11 cellular contexts compared by ENCODE assay signal in genomic region chr5:179275941-179276837, GRCh38.
DNase-seq lines count a peak whose midpoint lies in the region; ATAC-seq, FAIRE-seq and TF ChIP-seq lines count a peak whose summit lies in the region.
"Had no signal": no experiment of that assay in that cellular context is flagged by ENCODE, and none has a peak within 500 bp of the region (broad histone marks: within the 10 kb centered on the region; RNA-seq: fewer than 3 reads in every experiment).

No MANE protein-coding gene starts in this region.

- H3K27me3 ChIP-seq in astrocyte (ENCODE audit: insufficient read depth, low read length) = no peaks in the 10 kb centered on the region

- peak overlapping the region; percentile 62 for H3K4me2 ChIP-seq in astrocyte (ENCODE audit: low read length)

- peak; percentile 100 for DNase-seq in EH (ENCODE audit: low read depth)
- peak; percentile 95 for DNase-seq in astrocyte (ENCODE audit: low read depth)
- DNase-seq in iPS-NIHi7 (ENCODE audit: extremely low spot score) = peak; percentile 46
- DNase-seq in sciatic nerve (ENCODE audit: low spot score) = peak; percentile 89
- DNase-seq in GM13976 (ENCODE audit: low spot score) = no peak
- no peak for DNase-seq in GF-D8 (lab: John Stamatoyannopoulos, UW)
- DNase-seq: activated CD4-positive, alpha-beta T cell treated with anti-CD3 and anti-CD28 coated beads for 48 hours; Caco-2; stimulated activated naive CD8-positive, alpha-beta T cell treated with anti-CD3 and anti-CD28 coated beads, Interleukin-15, Interleukin-2, amounts not matched to agents 100 U/mL and 50 U/mL, for 24 hours had no signal

- no peak overlapping the region for H3K4me3 Mint-ChIP-seq in astrocyte (ENCODE audit: unreplicated experiment)

- peak overlapping the region; percentile 85 for H3K27ac ChIP-seq in astrocyte (ENCODE audit: low read depth, low read length)

- H3K9me3 ChIP-seq in astrocyte (ENCODE audit: insufficient read depth, low read depth, low read length) = no peaks in the 10 kb centered on the region
- H3K9me3 ChIP-seq: Caco-2 had no signal

- H3K4me1 ChIP-seq in astrocyte (ENCODE audit: insufficient read depth, low read length) = peaks cover 20% of the 10 kb centered on the region
- H3K4me1 ChIP-seq: Caco-2 had no signal

- FAIRE-seq in astrocyte (lab: Jason Lieb, UNC) = peak; percentile 60

- in situ Hi-C loops in GM13976 (cut with MboI; ENCODE audit: low sequenced_read_pairs, unreplicated experiment) = no loop called here

- intact Hi-C loops in sciatic nerve (cut with DNase I) = no loop called here

- no peaks in the 10 kb centered on the region for H3K36me3 ChIP-seq in astrocyte (ENCODE audit: insufficient read depth, low read length)

- H4K20me1 ChIP-seq in astrocyte (ENCODE audit: insufficient read depth, low read length) = no peaks in the 10 kb centered on the region

- H3K36me3 Mint-ChIP-seq in astrocyte (ENCODE audit: low read depth, unreplicated experiment) = no peaks in the 10 kb centered on the region

- TF ChIP-seq CTCF in astrocyte (IDR thresholded peaks at IDR 0.05; ENCODE audit: insufficient read depth, low read depth, low read length) (no peak), GM13976 (IDR thresholded peaks at IDR 0.05; ENCODE audit: borderline replicate concordance, control extremely low read depth, extremely low read depth, insufficient read depth, missing control alignments) (no peak)

- H3K79me2 ChIP-seq in astrocyte (ENCODE audit: insufficient read depth, low read length) = no peaks in the 10 kb centered on the region

- peaks cover 19% of the 10 kb centered on the region for H3K4me1 Mint-ChIP-seq in astrocyte (ENCODE audit: low read depth, unreplicated experiment)

- H3K27ac Mint-ChIP-seq in astrocyte (ENCODE audit: unreplicated experiment) = peak overlapping the region; percentile 50

- peak overlapping the region; percentile 79 for H2AFZ ChIP-seq in astrocyte (ENCODE audit: low read depth, low read length)

- peaks cover 3% of the 10 kb centered on the region for H3K27me3 Mint-ChIP-seq in astrocyte (ENCODE audit: low read depth, unreplicated experiment)

- no peak overlapping the region for H3K4me3 ChIP-seq in astrocyte (ENCODE audit: insufficient read depth, low read depth, low read length)

- peaks cover 2% of the 10 kb centered on the region for H3K9me3 Mint-ChIP-seq in astrocyte (ENCODE audit: unreplicated experiment)

- H3K9ac ChIP-seq in astrocyte (ENCODE audit: low read length) = peak overlapping the region; percentile 66

- ATAC-seq in sciatic nerve (peak; percentile 95), HG02840 (IDR thresholded peaks at IDR 0.05; ENCODE audit: low FRiP score, unreplicated experiment) (no peak), GM19397 (IDR thresholded peaks at IDR 0.05; ENCODE audit: unreplicated experiment) (no peak)
- ATAC-seq: stimulated activated naive CD8-positive, alpha-beta T cell treated with anti-CD3 and anti-CD28 coated beads, Interleukin-15, Interleukin-2, amounts not matched to agents 100 U/mL and 50 U/mL, for 24 hours had no signal

Comparison
In these comparisons a context has a peak if more than half of its experiments do, and no peak if none do; other contexts are left out.
1. DNase-seq: peak in EH (single experiment), astrocyte (single experiment), iPS-NIHi7 (single experiment) and sciatic nerve (single experiment); none in GM13976 (single experiment) and GF-D8 (single experiment).